21 cellular contexts compared by ENCODE assay signal in the genomic region with DNA sequence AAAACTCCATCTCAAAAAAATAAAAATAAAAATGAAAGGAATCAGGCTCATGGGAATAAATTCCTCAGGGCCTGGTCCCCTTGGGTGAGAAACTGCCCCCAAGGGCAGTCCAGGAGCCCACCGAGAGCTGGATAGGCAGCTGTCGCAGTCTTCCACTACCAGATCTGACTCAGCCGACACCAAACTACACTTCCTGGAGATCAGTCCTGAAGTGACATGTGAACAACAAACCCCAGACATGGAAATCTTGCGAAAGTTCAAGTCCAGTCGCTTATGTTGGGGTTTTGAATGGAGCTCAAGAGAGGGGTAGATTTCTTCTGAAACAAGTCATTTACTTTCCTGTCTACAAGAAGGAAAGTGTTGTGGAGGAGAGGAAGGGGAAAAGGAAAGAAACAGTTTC. TPM values are rescaled to one million over a fixed set of nuclear protein-coding genes. Genes with fewer than 3 reads are reported as not detected.
A peak's percentile ranks its signal among the peaks of the same experiment; 100 is the strongest.
DNase-seq lines count a peak whose midpoint lies in the region; ATAC-seq and TF ChIP-seq lines count a peak whose summit lies in the region.
"Had no signal": no experiment of that assay in that cellular context is flagged by ENCODE, and none has a peak within 500 bp of the region (broad histone marks: within the 10 kb centered on the region; RNA-seq: fewer than 3 reads in every experiment).

No MANE protein-coding gene starts in this region.

- H3K27me3 ChIP-seq in adipocyte (replicated peaks; ENCODE audit: control insufficient read depth, insufficient read depth, low read length) (no peaks in the 10 kb centered on the region), spleen (replicated peaks in 1 of 7) (no peaks in the 10 kb centered on the region)
- H3K27me3 ChIP-seq: BE2C, upper lobe of right lung had no signal

- WGBS in spleen, 5 donors, result 59 to 82% (median 74%) methylated on average over 5 of the region's 5 CpGs

- DNase-seq in SIG-M5 treated with dmso at 0.1 percent for 504 hours (lab: John Stamatoyannopoulos, UW; ENCODE audit: unreplicated experiment), result peak; percentile 35
- DNase-seq in SIG-M5 (lab: John Stamatoyannopoulos, UW), result no peak
- peak; percentile 55 for DNase-seq in adipocyte (ENCODE audit: low read depth)
- peak; percentile 45 for DNase-seq in fibroblast of pulmonary artery (ENCODE audit: low read depth)
- DNase-seq in spleen, result peak; percentile 21
- DNase-seq in activated CD4-positive, alpha-beta T cell treated with anti-CD3 and anti-CD28 coated beads for 4 hours, result no peak
- no peak for DNase-seq in left lobe of liver (ENCODE audit: low spot score)
- DNase-seq: activated CD4-positive, CD25-positive, alpha-beta regulatory T cell treated with anti-CD3 and anti-CD28 coated beads, Interleukin-2, amount 50 U/mL, for 72 hours; activated naive CD8-positive, alpha-beta T cell treated with anti-CD3 and anti-CD28 coated beads, Interleukin-2, amount 10 ng/mL, durations not matched to agents 7 days and 5 days; BE2C; Caco-2; caudate nucleus; NCI-H146; NCI-H774; PC-3; stimulated activated CD4-positive, alpha-beta T cell treated with anti-CD3 and anti-CD28 coated beads, Interleukin-4, amount 100 ng/mL, for 1 hour; upper lobe of right lung had no signal

- H3K4me3 ChIP-seq in adipocyte (ENCODE audit: low read length), result no peak overlapping the region
- H3K4me3 ChIP-seq in fibroblast of pulmonary artery (replicated peaks; ENCODE audit: low read depth, low read length), result no peak overlapping the region
- no peak overlapping the region for H3K4me3 ChIP-seq in spleen
- H3K4me3 ChIP-seq: GM23338, upper lobe of right lung had no signal

- H3K36me3 ChIP-seq in adipocyte (ENCODE audit: control insufficient read depth, insufficient read depth, low read length, severe bottlenecking), result peaks cover 23% of the 10 kb centered on the region
- peaks cover 0 to 8% (median 0%) of the 10 kb centered on the region in 6 donors for H3K36me3 ChIP-seq in spleen
- H3K36me3 ChIP-seq: upper lobe of right lung had no signal

- intact Hi-C loops in spleen (cut with DNase I; ENCODE audit: low total_unique reads), result no loop called here

- TF ChIP-seq POLR2A in spleen (IDR thresholded peaks at IDR 0.05), result no peak

- ATAC-seq in left lobe of liver (no peak), GM19467 (IDR thresholded peaks at IDR 0.05; ENCODE audit: unreplicated experiment) (no peak)
- ATAC-seq: GM23338; natural killer cell treated with Interleukin-12 subunit alpha and Interleukin-12 subunit beta and Interleukin-15 and Interleukin-18, amount 100 ng/mL, for 72 hours; PC-3; upper lobe of right lung had no signal

- no peak for TF ChIP-seq CTCF in fibroblast of pulmonary artery (IDR thresholded peaks at IDR 0.05; ENCODE audit: low read length, missing control alignments)
- TF ChIP-seq CTCF in spleen (IDR thresholded peaks at IDR 0.05 in 8 of 11, conservative IDR thresholded peaks at IDR 0.05 in 3 of 11), result no peak

- H3K9me3 ChIP-seq in adipocyte (ENCODE audit: control insufficient read depth, low read length) (peaks cover 2% of the 10 kb centered on the region), spleen (peaks cover 0 to 11% (median 6%) of the 10 kb centered on the region in 8 donors)
- H3K9me3 ChIP-seq: BE2C, Caco-2, upper lobe of right lung had no signal

- H3K4me1 ChIP-seq in adipocyte (ENCODE audit: control insufficient read depth, insufficient read depth, low read length) (peaks cover 25% of the 10 kb centered on the region), spleen (no peaks in the 10 kb centered on the region)
- H3K4me1 ChIP-seq: BE2C, Caco-2, upper lobe of right lung had no signal

- H3K27ac ChIP-seq in spleen, result no peak overlapping the region
- H3K27ac ChIP-seq: 22Rv1, upper lobe of right lung had no signal

- H3K9ac ChIP-seq in adipocyte (ENCODE audit: low read length), result no peak overlapping the region

RNA-seq across cellular contexts. Expression of a gene that starts 12.9 kb away (rescaled TPM):
- total RNA-seq in spleen (10 to 100 TPM; 39.6 to 61.5 (median 58.2) TPM), left lobe of liver (4.2 TPM)
- polyA plus RNA-seq in spleen, result 10 to 100 TPM; 36.5 to 53.1 (median 42.4) TPM

Comparison
In these comparisons a context has a peak if more than half of its experiments do, and no peak if none do; other contexts are left out.
1. DNase-seq: peak in SIG-M5 treated with dmso at 0.1 percent for 504 hours (single experiment), adipocyte (single experiment), fibroblast of pulmonary artery (single experiment) and spleen (single experiment); none in SIG-M5 (single experiment), activated CD4-positive, alpha-beta T cell treated with anti-CD3 and anti-CD28 coated beads for 4 hours (0 of 2) and left lobe of liver (single experiment).